5 cellular contexts compared by ENCODE assay signal in the genomic region with DNA sequence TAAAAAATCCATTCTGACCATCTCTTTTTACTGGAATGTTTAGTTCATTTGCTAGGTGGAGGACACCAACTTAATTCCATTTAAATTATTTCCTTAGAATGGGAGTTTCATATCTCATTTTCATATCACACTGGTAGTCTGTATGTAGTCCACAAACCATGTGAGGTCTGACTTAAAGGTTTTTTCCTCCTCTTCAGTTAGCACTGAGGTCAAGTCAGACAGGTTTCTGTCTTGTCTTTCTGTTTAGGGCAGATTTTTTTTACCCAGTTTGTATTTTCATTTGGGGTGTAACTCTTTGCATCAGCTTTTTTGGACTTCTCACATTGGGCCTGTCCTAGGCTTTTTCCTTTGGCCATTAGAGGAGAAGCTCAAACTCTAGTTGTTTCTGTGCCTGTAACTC.
"Had no signal": no experiment of that assay in that cellular context is flagged by ENCODE, and none has a peak within 500 bp of the region (broad histone marks: within the 10 kb centered on the region; RNA-seq: fewer than 3 reads in every experiment).

No MANE protein-coding gene starts in this region.

- H3K4me1 Mint-ChIP-seq: IgD-negative memory B cell had no signal

- DNase-seq: IMR-90 had no signal

- H3K4me3 Mint-ChIP-seq: IgD-negative memory B cell had no signal

- ATAC-seq: HepG2, K562 had no signal

- H3K27ac ChIP-seq: HL-60 had no signal

- FAIRE-seq: HepG2, K562 had no signal

- H3K4me3 ChIP-seq: K562 had no signal

- H3K27ac Mint-ChIP-seq: IgD-negative memory B cell had no signal
